ENCODE assay signal across 8 cellular contexts in genomic region chr10:18400201-18400910, GRCh38.
DNase-seq lines count a peak whose midpoint lies in the region; ATAC-seq, FAIRE-seq and TF ChIP-seq lines count a peak whose summit lies in the region.

No MANE protein-coding gene starts in this region.

- H3K27ac Mint-ChIP-seq in WTC11 = no peak overlapping the region

- no peak for TF ChIP-seq CTCF in WTC11 (IDR thresholded peaks at IDR 0.05)

- POLR2A ChIA-PET in WTC11 (lab: Charles Lee) = no interaction called here

- CTCF ChIA-PET in WTC11 (lab: Charles Lee) = no interaction called here

- ATAC-seq in HG03175 (IDR thresholded peaks at IDR 0.05; ENCODE audit: unreplicated experiment) (peak; percentile 54), WTC11 (peak; percentile 82), GM18868 (IDR thresholded peaks at IDR 0.05; ENCODE audit: unreplicated experiment) (no peak)

- no peaks in the 10 kb centered on the region for H3K36me3 Mint-ChIP-seq in WTC11

- no peaks in the 10 kb centered on the region for H3K9me3 Mint-ChIP-seq in WTC11

- peak overlapping the region; percentile 80 for H3K4me3 Mint-ChIP-seq in WTC11

- H3K4me1 Mint-ChIP-seq in WTC11 = peaks cover 18% of the 10 kb centered on the region

- peak; percentile 96 for FAIRE-seq in islet of Langerhans (lab: Jason Lieb, UNC)

- no peaks in the 10 kb centered on the region; the same call in 1 of the 2 replicates for H3K27me3 Mint-ChIP-seq in WTC11 (ENCODE audit: low read depth)

- DNase-seq in activated T-cell treated with anti-CD3 and anti-CD28 coated beads for 48 hours (ENCODE audit: low read depth) (peak; percentile 1), activated T-cell treated with anti-CD3 and anti-CD28 coated beads for 4 hours (no peak), WTC11 (ENCODE audit: low spot score) (peak; percentile 18), KG1 (lab: John Stamatoyannopoulos, UW) (no peak), NCI-H446 treated with DMSO at 0.1 percent for 48 hours (lab: John Stamatoyannopoulos, UW) (no peak)

TF ChIP-seq in WTC11, 78 proteins besides CTCF, POLR2A, EP300 and RAD21:
- no peak for TF ChIP-seq ZNF317 (CRISPR knock-in tag; IDR thresholded peaks at IDR 0.05; ENCODE audit: borderline replicate concordance, low read depth)
- TF ChIP-seq SMAD3 (CRISPR knock-in tag; IDR thresholded peaks at IDR 0.05; ENCODE audit: borderline replicate concordance) = no peak

Comparison
In these comparisons a context has a peak if more than half of its experiments do, and no peak if none do; other contexts are left out.
1. DNase-seq: peak in activated T-cell treated with anti-CD3 and anti-CD28 coated beads for 48 hours (single experiment) and WTC11 (single experiment); none in activated T-cell treated with anti-CD3 and anti-CD28 coated beads for 4 hours (single experiment), KG1 (single experiment) and NCI-H446 treated with DMSO at 0.1 percent for 48 hours (single experiment).